Comparison of ENCODE assay signal across 19 cellular contexts in genomic region chr13:73874460-73874859, GRCh38.
DNase-seq lines count a peak whose midpoint lies in the region; ATAC-seq lines count a peak whose summit lies in the region.
"Had no signal": no experiment of that assay in that cellular context is flagged by ENCODE, and none has a peak within 500 bp of the region (broad histone marks: within the 10 kb centered on the region; RNA-seq: fewer than 3 reads in every experiment).

No MANE protein-coding gene starts in this region.

- ATAC-seq in GM18511 (IDR thresholded peaks at IDR 0.05; ENCODE audit: unreplicated experiment) = peak; percentile 74
- peak; percentile 62 for ATAC-seq in HG02938 (IDR thresholded peaks at IDR 0.05; ENCODE audit: unreplicated experiment)
- no peak for ATAC-seq in GM19455 (IDR thresholded peaks at IDR 0.05; ENCODE audit: unreplicated experiment)
- no peak for ATAC-seq in HG02623 (IDR thresholded peaks at IDR 0.05; ENCODE audit: unreplicated experiment)

- H3K36me3 Mint-ChIP-seq in CD4-positive, alpha-beta memory T cell = peaks cover 8 to 24% of the 10 kb centered on the region in 2 donors

- no peaks in the 10 kb centered on the region for H3K9me3 ChIP-seq in CD4-positive, alpha-beta memory T cell (ENCODE audit: control insufficient read depth in 1 of 2, low read length in 2 of 2)
- H3K9me3 ChIP-seq: HAP-1 had no signal

- H3K27me3 ChIP-seq in CD4-positive, alpha-beta memory T cell (ENCODE audit: insufficient read depth, low read length) = no peaks in the 10 kb centered on the region
- H3K27me3 ChIP-seq: hepatocyte, SJSA1 had no signal

- peaks cover 0 to 9% (median under 1%) of the 10 kb centered on the region in 8 donors for H3K9me3 Mint-ChIP-seq in CD4-positive, alpha-beta memory T cell
- H3K9me3 Mint-ChIP-seq: activated T-helper 1 cell treated with anti-CD3 and anti-CD28 coated beads, Interleukin-12 subunit alpha, Interleukin-12 subunit beta, Interleukin-2, Interleukin-4 antibody, amounts not matched to agents 30 ng/mL and 10 ng/mL and 1 ng/mL, durations not matched to agents 14 hours and 24 hours and 36 hours had no signal

- intact Hi-C loops in CD4-positive, alpha-beta memory T cell (cut with micrococcal nuclease) = no loop called here

- no peak for DNase-seq in CD4-positive, alpha-beta memory T cell
- DNase-seq in NCI-H82 (lab: John Stamatoyannopoulos, UW) (peak; percentile 72), AG20443 (ENCODE audit: low spot score) (no peak), retina (no peak)
- DNase-seq: NCI-H1694, NCI-H510A treated with DMSO at 0.1 percent for 48 hours, PC-9 had no signal

- H3K36me3 ChIP-seq in CD4-positive, alpha-beta memory T cell (ENCODE audit: insufficient read depth, low read length) = no peaks in the 10 kb centered on the region
- H3K36me3 ChIP-seq: HAP-1, SJSA1 had no signal

- CTCF ChIA-PET in CD4-positive, alpha-beta memory T cell (lab: Charles Lee; ENCODE audit: partially characterized antibody) = no interaction called here

- no peaks in the 10 kb centered on the region for H3K27me3 Mint-ChIP-seq in CD4-positive, alpha-beta memory T cell
- H3K27me3 Mint-ChIP-seq: activated naive CD8-positive, alpha-beta T cell had no signal

- H3K27ac ChIP-seq in CD4-positive, alpha-beta memory T cell (ENCODE audit: low read depth, low read length) = no peak overlapping the region
- H3K27ac ChIP-seq: coronary artery, hepatocyte, parathyroid adenoma, PC-9, SJSA1 had no signal

- no peak overlapping the region for H3K4me3 Mint-ChIP-seq in CD4-positive, alpha-beta memory T cell
- H3K4me3 Mint-ChIP-seq: activated naive CD8-positive, alpha-beta T cell; activated T-helper 1 cell treated with anti-CD3 and anti-CD28 coated beads, Interleukin-12 subunit alpha, Interleukin-12 subunit beta, Interleukin-2, Interleukin-4 antibody, amounts not matched to agents 30 ng/mL and 10 ng/mL and 1 ng/mL, durations not matched to agents 14 hours and 24 hours and 36 hours; brain had no signal

- peak overlapping the region in 4 of 7 donors; percentile 22 to 32 (median 27) for H3K27ac Mint-ChIP-seq in CD4-positive, alpha-beta memory T cell
- H3K27ac Mint-ChIP-seq: activated naive CD8-positive, alpha-beta T cell; activated T-helper 1 cell treated with anti-CD3 and anti-CD28 coated beads, Interleukin-12 subunit alpha, Interleukin-12 subunit beta, Interleukin-2, Interleukin-4 antibody, amounts not matched to agents 30 ng/mL and 10 ng/mL and 1 ng/mL, durations not matched to agents 14 hours and 24 hours and 36 hours; brain had no signal

- POLR2A ChIA-PET in CD4-positive, alpha-beta memory T cell (lab: Charles Lee; ENCODE audit: partially characterized antibody) = interaction anchor here (0.9 kb wide), 1 partner anchor 258 kb away, joined by 3 read pairs; no protein-coding TSS in a partner anchor

- peaks cover 39 to 55% (median 52%) of the 10 kb centered on the region in 4 donors for H3K4me1 Mint-ChIP-seq in CD4-positive, alpha-beta memory T cell

- H3K4me1 ChIP-seq in CD4-positive, alpha-beta memory T cell (ENCODE audit: insufficient read depth, low read length) = peaks cover 47% of the 10 kb centered on the region
- H3K4me1 ChIP-seq: parathyroid adenoma had no signal

- H3K4me3 ChIP-seq in CD4-positive, alpha-beta memory T cell (ENCODE audit: low read length in 2 of 2) = no peak overlapping the region
- H3K4me3 ChIP-seq: coronary artery, HAP-1, hepatocyte, PC-9, SJSA1 had no signal

Comparison
In these comparisons a context has a peak if more than half of its experiments do, and no peak if none do; other contexts are left out.
1. ATAC-seq: peak in GM18511 (single experiment) and HG02938 (single experiment); none in GM19455 (single experiment) and HG02623 (single experiment).